ENCODE assay signal across 8 cellular contexts in the genomic region with DNA sequence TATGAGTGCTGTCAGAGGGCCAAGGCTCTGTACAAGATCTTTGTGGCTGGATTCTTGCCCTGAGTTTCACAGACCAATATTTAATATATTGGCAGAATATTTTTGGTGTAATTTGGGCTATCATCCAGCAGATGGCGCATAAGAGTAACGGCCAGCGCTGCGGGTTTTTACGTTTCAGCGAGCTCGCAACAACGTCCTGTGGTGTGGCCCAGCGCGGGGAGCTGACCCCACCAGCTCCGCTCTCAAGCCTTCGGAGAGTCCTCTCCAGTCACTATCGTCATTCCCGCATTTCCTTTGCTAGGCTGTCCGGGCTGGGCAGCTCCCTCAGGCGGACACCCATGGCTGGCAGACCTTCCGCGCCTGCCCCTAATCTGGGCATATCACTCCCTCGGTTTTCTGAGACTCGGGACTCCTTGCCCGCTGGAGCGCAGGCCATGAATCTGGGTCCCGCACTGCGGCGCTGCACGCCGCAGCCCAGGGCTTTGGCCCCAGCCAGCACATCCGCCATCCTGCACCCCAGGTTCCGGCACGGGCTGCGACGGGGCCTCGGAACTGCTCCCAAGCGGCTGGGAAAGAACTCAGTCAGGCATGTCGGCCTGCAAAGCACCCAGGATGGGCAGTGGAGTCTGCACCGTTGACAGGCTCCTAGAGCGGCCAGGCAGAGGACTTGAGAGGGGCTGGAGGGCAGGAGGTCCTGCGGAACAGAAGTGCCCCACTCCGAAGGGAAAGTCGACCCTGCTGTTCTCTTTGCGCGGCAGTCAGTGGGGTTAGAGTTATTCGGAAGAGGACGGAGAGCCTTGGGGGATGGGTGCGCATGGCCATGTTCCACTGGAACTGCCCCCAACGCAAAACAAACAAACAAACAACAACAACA. TPM values are rescaled to one million over a fixed set of nuclear protein-coding genes. Genes with fewer than 3 reads are reported as not detected.
DNase-seq lines count a peak whose midpoint lies in the region; ATAC-seq and TF ChIP-seq lines count a peak whose summit lies in the region.

No MANE protein-coding gene starts in this region.

- peak overlapping the region; percentile 97 for H4K5ac ChIP-seq in IMR-90 (ENCODE audit: low read depth, low read length)

- peaks cover 8% of the 10 kb centered on the region for H3K4me1 ChIP-seq in IMR-90 (ENCODE audit: control insufficient read depth, insufficient read depth, low read length)
- peaks cover 0 to 2% of the 10 kb centered on the region in 2 experiments; a peak in 1 of 4 replicates for H3K4me1 ChIP-seq in SK-N-SH (ENCODE audit: control insufficient read depth in 1 of 2, insufficient read depth in 2 of 2, low read depth in 1 of 2, low read length in 1 of 2)
- peaks cover 12% of the 10 kb centered on the region for H3K4me1 ChIP-seq in suprapubic skin

- dilution Hi-C loops in IMR-90 (cut with HindIII; ENCODE audit: low sequenced_read_pairs, unreplicated experiment): no loop called here

- in situ Hi-C loops in IMR-90 (cut with MboI; ENCODE audit: low sequenced_read_pairs): loop anchor here (5.0 kb wide), 1 partner anchor 39 kb away; no protein-coding TSS in a partner anchor

- H3F3A ChIP-seq in SK-N-SH (replicated peaks; ENCODE audit: insufficient read depth): no peaks in the 10 kb centered on the region

- peak overlapping the region; percentile 79; the same call in 2 of the 3 replicates for H2BK15ac ChIP-seq in IMR-90 (ENCODE audit: low read depth, low read length)

- no peaks in the 10 kb centered on the region for H3K9me2 ChIP-seq in SK-N-SH

- no peaks in the 10 kb centered on the region for H3K79me2 ChIP-seq in SK-N-SH (ENCODE audit: insufficient read depth)

- no peaks in the 10 kb centered on the region for H3K79me1 ChIP-seq in IMR-90 (ENCODE audit: low read depth in 1 of 2, low read length in 2 of 2)

- H3K9me3 ChIP-seq in IMR-90 (ENCODE audit: control insufficient read depth, insufficient read depth, low read length) (no peaks in the 10 kb centered on the region), SK-N-SH (no peaks in the 10 kb centered on the region), suprapubic skin (no peaks in the 10 kb centered on the region)

- no peaks in the 10 kb centered on the region for H3K9me1 ChIP-seq in IMR-90 (ENCODE audit: insufficient read depth, low read length)

- H3K56ac ChIP-seq in IMR-90 (ENCODE audit: extremely low read depth, insufficient read depth, low read length): peak overlapping the region; percentile 41; the same call in 1 of the 2 replicates

- ATAC-seq in IMR-90 (ENCODE audit: low read depth) (peak; percentile 95), Right ventricle myocardium inferior (peak; percentile 93), omental fat pad (ENCODE audit: low FRiP score) (peak; percentile 95)

- WGBS in IMR-90 (ENCODE audit: extremely low coverage in 2 of 2, insufficient read length in 1 of 2), 2 experiments: 6% methylated on average over 18 of the region's 46 CpGs; no CpG with 5 or more reads in 1 of the 2 experiments
- 21% methylated on average over 24 of the region's 46 CpGs for WGBS in SK-N-SH (ENCODE audit: low lambda C conversion rate)
- WGBS in suprapubic skin: 14% methylated on average over 37 of the region's 46 CpGs

- BruUV-seq in IMR-90 (replicated peaks; lab: Mats Ljungman, UMichigan): no TSS peak

- peak overlapping the region; percentile 98 for H2AFZ ChIP-seq in IMR-90 (replicated peaks; ENCODE audit: low read length, poor library complexity)
- H2AFZ ChIP-seq in SK-N-SH (ENCODE audit: low read depth): peak overlapping the region; percentile 90; the same call in 1 of the 2 replicates

- intact Hi-C loops in IMR-90 (cut with micrococcal nuclease): loop anchor here (1.0 to 2.0 kb wide), 3 partner anchors 37 to 409 kb away; no protein-coding TSS in a partner anchor
- intact Hi-C loops in Right ventricle myocardium inferior (cut with DNase I): loop anchor here (1.0 to 10.0 kb wide), 2 partner anchors 37 to 61 kb away; a partner anchor contains a TSS

- H3K4me3 ChIP-seq in IMR-90 (ENCODE audit: insufficient read depth, low read depth, low read length) (peak overlapping the region; percentile 37), SK-N-SH (ENCODE audit: low read depth in 2 of 2, low read length in 1 of 2) (peak overlapping the region; percentile 45 to 77), suprapubic skin (peak overlapping the region; percentile 59)

- POLR2A ChIA-PET in IMR-90 (lab: Charles Lee; ENCODE audit: unreplicated experiment): interaction anchor here (0.7 to 1.0 kb wide), 2 partner anchors 10 to 60 kb away, joined by 4 read pairs; no protein-coding TSS in a partner anchor
- POLR2A ChIA-PET in SK-N-SH (lab: Yijun Ruan, JAX): no interaction called here

- TF ChIP-seq POLR2A in IMR-90 (IDR thresholded peaks at IDR 0.05; ENCODE audit: low read depth, low read length): no peak
- TF ChIP-seq POLR2A in suprapubic skin (IDR thresholded peaks at IDR 0.05): no peak

- peak; percentile 42 to 52 for DNase-seq in NCI-H2081 (lab: John Stamatoyannopoulos, UW)
- no peak for DNase-seq in NCI-H2081 treated with DMSO at 0.1 percent for 48 hours (lab: John Stamatoyannopoulos, UW)
- DNase-seq in IMR-90: peak; percentile 63
- DNase-seq in SK-N-SH: peak; percentile 64
- DNase-seq in activated naive CD4-positive, alpha-beta T cell treated with anti-CD3 and anti-CD28 coated beads, Interleukin-2, amount 50 U/mL, for 16 hours: peak; percentile 46
- DNase-seq in Right ventricle myocardium inferior (ENCODE audit: missing footprints): peak; percentile 87
- DNase-seq in omental fat pad (ENCODE audit: low spot score): peak; percentile 29
- peak; percentile 79 to 87 for DNase-seq in suprapubic skin (ENCODE audit: low spot score in 2 of 2)

- peak overlapping the region; percentile 54 for H2AK5ac ChIP-seq in IMR-90 (ENCODE audit: low read depth, low read length)

- H3K27ac ChIP-seq in IMR-90 (ENCODE audit: insufficient read depth, low read length): peak overlapping the region; percentile 68
- no peak overlapping the region for H3K27ac ChIP-seq in SK-N-SH (ENCODE audit: low read depth in 2 of 2, low read length in 1 of 2)
- H3K27ac ChIP-seq in suprapubic skin: peak overlapping the region; percentile 42

- peak overlapping the region; percentile 90 for H4K91ac ChIP-seq in IMR-90 (ENCODE audit: insufficient read depth, low read depth, low read length)

- peak overlapping the region; percentile 42 to 94 for H4K8ac ChIP-seq in IMR-90 (ENCODE audit: low read depth in 2 of 2, low read length in 2 of 2)

- H2BK120ac ChIP-seq in IMR-90 (ENCODE audit: low read depth, low read length): peak overlapping the region; percentile 98

- CTCF ChIA-PET in IMR-90 (lab: Yijun Ruan, JAX): interaction anchor here (0.6 to 2.6 kb wide), 14 partner anchors 10 to 526 kb away, joined by 3 to 31 read pairs (median 3); a partner anchor contains a TSS
- CTCF ChIA-PET in SK-N-SH (lab: Yijun Ruan, JAX): interaction anchor here (0.5 to 5.0 kb wide), 27 partner anchors 9 to 1334 kb away, joined by 3 to 48 read pairs (median 4); a partner anchor contains a TSS

- H3K18ac ChIP-seq in IMR-90 (ENCODE audit: low read depth, low read length): peak overlapping the region; percentile 85

- peak overlapping the region; percentile 93 for H3K14ac ChIP-seq in IMR-90 (replicated peaks; ENCODE audit: low read depth, low read length)

- peak overlapping the region; percentile 95 for H3K4ac ChIP-seq in IMR-90 (ENCODE audit: low read depth, low read length)

- H3K4me2 ChIP-seq in IMR-90 (ENCODE audit: low read depth, low read length) (peak overlapping the region; percentile 75), SK-N-SH (peak overlapping the region; percentile 98)

- TF ChIP-seq CTCF in IMR-90 (conservative IDR thresholded peaks at IDR 0.05; ENCODE audit: low read depth, low read length) (peak; percentile 75), SK-N-SH (IDR thresholded peaks at IDR 0.05) (peak; percentile 86), omental fat pad (IDR thresholded peaks at IDR 0.05) (peak in 2 of 3 donors; percentile 65 to 69), suprapubic skin (IDR thresholded peaks at IDR 0.05) (peak; percentile 55 to 73)

- H4K20me1 ChIP-seq in IMR-90 (ENCODE audit: insufficient read depth, low read length) (no peaks in the 10 kb centered on the region), SK-N-SH (ENCODE audit: insufficient read depth) (no peaks in the 10 kb centered on the region)

- TF ChIP-seq RAD21 in IMR-90 (IDR thresholded peaks at IDR 0.05; ENCODE audit: low read length): peak; percentile 77
- TF ChIP-seq RAD21 in SK-N-SH (IDR thresholded peaks at IDR 0.05; ENCODE audit: low read length): peak; percentile 58

- peak overlapping the region; percentile 96 for H2BK20ac ChIP-seq in IMR-90 (ENCODE audit: low read depth, low read length)

- TF ChIP-seq EP300 in SK-N-SH (IDR thresholded peaks at IDR 0.05; ENCODE audit: borderline replicate concordance in 1 of 2, low read depth in 1 of 2, low read length in 1 of 2) (no peak), suprapubic skin (IDR thresholded peaks at IDR 0.05) (no peak)

- H3K23ac ChIP-seq in IMR-90 (ENCODE audit: low read depth, low read length): peak overlapping the region; percentile 89; the same call in 1 of the 2 replicates

- H3K27me3 ChIP-seq in IMR-90 (ENCODE audit: control insufficient read depth, insufficient read depth, low read length) (no peaks in the 10 kb centered on the region), SK-N-SH (ENCODE audit: insufficient read depth) (peaks cover 8% of the 10 kb centered on the region; the same call in 1 of the 2 replicates), suprapubic skin (no peaks in the 10 kb centered on the region)

- H3K36me3 ChIP-seq in IMR-90 (ENCODE audit: control insufficient read depth, insufficient read depth, low read length): no peaks in the 10 kb centered on the region
- no peaks in the 10 kb centered on the region for H3K36me3 ChIP-seq in SK-N-SH (replicated peaks in 1 of 2; ENCODE audit: control insufficient read depth in 1 of 2, insufficient read depth in 2 of 2, low read length in 1 of 2)
- H3K36me3 ChIP-seq in suprapubic skin: no peaks in the 10 kb centered on the region

- H3K9ac ChIP-seq in IMR-90 (ENCODE audit: low read depth, low read length) (peak overlapping the region; percentile 56), SK-N-SH (no peak overlapping the region; the same call in 1 of the 2 replicates)

- peak overlapping the region; percentile 78 for H2BK5ac ChIP-seq in IMR-90 (ENCODE audit: low read depth, low read length, poor library complexity, severe bottlenecking)

- H2AK9ac ChIP-seq in IMR-90 (replicated peaks; ENCODE audit: low read depth, low read length, poor library complexity): peak overlapping the region; percentile 86

RNA-seq across cellular contexts. Expression of a gene that starts 18.4 kb away (rescaled TPM):
- 2.5 and 3.2 TPM in 2 replicates for total RNA-seq in IMR-90 (2012; rRNA removed)
- polyA plus RNA-seq in IMR-90 (2012; rRNA removed): 2.8 and 4.1 TPM in 2 replicates
- 1.3 TPM in 2 replicates for polyA plus RNA-seq in IMR-90 (2012; cell fraction: cytosol; rRNA removed)
- 0.23 and 2.8 TPM in 2 replicates for polyA plus RNA-seq in IMR-90 (2012; cell fraction: nucleus; rRNA removed; ENCODE audit: low replicate concordance)
- polyA plus RNA-seq in SK-N-SH (2012; rRNA removed): not detected in 2 replicates
- polyA plus RNA-seq in SK-N-SH (2012; cell fraction: cytosol; rRNA removed): not detected in 2 replicates
- not detected in 2 replicates for polyA plus RNA-seq in SK-N-SH (2012; cell fraction: nucleus; rRNA removed)
- 0.24 TPM for total RNA-seq in Right ventricle myocardium inferior
- 10 to 100 TPM in 2 of 4 donors, under 1 TPM in 1, not detected in 1; 0.19 to 51.2 (median 35.1) TPM for total RNA-seq in omental fat pad
- not detected for total RNA-seq in suprapubic skin

RNA-seq across cellular contexts. Expression of a gene that starts 23.5 kb away (rescaled TPM):
- total RNA-seq in IMR-90 (2012; rRNA removed) (not detected in 2 replicates), Right ventricle myocardium inferior (3.1 TPM), omental fat pad (10 to 100 TPM; 12.6 to 27.6 (median 18.8) TPM), suprapubic skin (1 to 10 TPM; 3.7 to 6.6 (median 4.1) TPM)
- polyA plus RNA-seq in IMR-90 (2012; rRNA removed) (not detected in 2 replicates), SK-N-SH (2012; rRNA removed) (not detected in 2 replicates)
- polyA plus RNA-seq in IMR-90 (2012; cell fraction: cytosol; rRNA removed): not detected in 2 replicates
- not detected in 2 replicates for polyA plus RNA-seq in IMR-90 (2012; cell fraction: nucleus; rRNA removed; ENCODE audit: low replicate concordance)
- polyA plus RNA-seq in SK-N-SH (2012; cell fraction: cytosol; rRNA removed): not detected in 2 replicates
- polyA plus RNA-seq in SK-N-SH (2012; cell fraction: nucleus; rRNA removed): not detected in 2 replicates

RNA-seq across cellular contexts. Expression of a gene that starts 25.3 kb away (rescaled TPM):
- total RNA-seq in IMR-90 (2012; rRNA removed) (2.0 and 3.1 TPM in 2 replicates), Right ventricle myocardium inferior (not detected), omental fat pad (under 1 TPM in 2 of 4 donors, not detected in 2; 0.09 to 0.84 TPM), suprapubic skin (under 1 TPM in 1 of 4 donors, not detected in 3; 0.16 TPM)
- polyA plus RNA-seq in IMR-90 (2012; rRNA removed) (2.4 and 3.6 TPM in 2 replicates), SK-N-SH (2012; rRNA removed) (not detected in 2 replicates)
- 1.8 and 2.8 TPM in 2 replicates for polyA plus RNA-seq in IMR-90 (2012; cell fraction: cytosol; rRNA removed)
- 1.9 and 2.8 TPM in 2 replicates for polyA plus RNA-seq in IMR-90 (2012; cell fraction: nucleus; rRNA removed; ENCODE audit: low replicate concordance)
- polyA plus RNA-seq in SK-N-SH (2012; cell fraction: cytosol; rRNA removed): not detected in 2 replicates
- not detected in 2 replicates for polyA plus RNA-seq in SK-N-SH (2012; cell fraction: nucleus; rRNA removed)

RNA-seq across cellular contexts. Expression of a gene that starts 54.7 kb away (rescaled TPM):
- total RNA-seq in IMR-90 (2012; rRNA removed) (not detected in 2 replicates), Right ventricle myocardium inferior (3.7 TPM), omental fat pad (10 to 100 TPM in 1 of 4 donors, 1 to 10 TPM in 3; 2.3 to 16.7 (median 7.1) TPM), suprapubic skin (1 to 10 TPM in 2 of 4 donors, under 1 TPM in 2; 0.42 to 2.1 (median 1.1) TPM)
- polyA plus RNA-seq in IMR-90 (2012; rRNA removed) (not detected in 2 replicates), SK-N-SH (2012; rRNA removed) (not detected in 2 replicates)
- not detected in 2 replicates for polyA plus RNA-seq in IMR-90 (2012; cell fraction: cytosol; rRNA removed)
- not detected in 2 replicates for polyA plus RNA-seq in IMR-90 (2012; cell fraction: nucleus; rRNA removed; ENCODE audit: low replicate concordance)
- not detected in 2 replicates for polyA plus RNA-seq in SK-N-SH (2012; cell fraction: cytosol; rRNA removed)
- polyA plus RNA-seq in SK-N-SH (2012; cell fraction: nucleus; rRNA removed): not detected in 2 replicates

RNA-seq across cellular contexts. Expression of a gene that starts 59.2 kb away (rescaled TPM):
- total RNA-seq in IMR-90 (2012; rRNA removed) (51.6 and 63.0 TPM in 2 replicates), Right ventricle myocardium inferior (282 TPM), omental fat pad (100 to 1,000 TPM; 165 to 335 (median 268) TPM), suprapubic skin (10 to 100 TPM; 48.7 to 94.6 (median 81.1) TPM)
- polyA plus RNA-seq in IMR-90 (2012; rRNA removed) (75.9 and 93.6 TPM in 2 replicates), SK-N-SH (2012; rRNA removed) (9.2 and 14.3 TPM in 2 replicates)
- polyA plus RNA-seq in IMR-90 (2012; cell fraction: cytosol; rRNA removed): 37.6 and 40.6 TPM in 2 replicates
- polyA plus RNA-seq in IMR-90 (2012; cell fraction: nucleus; rRNA removed; ENCODE audit: low replicate concordance): 45.0 and 217 TPM in 2 replicates
- 12.7 and 14.1 TPM in 2 replicates for polyA plus RNA-seq in SK-N-SH (2012; cell fraction: cytosol; rRNA removed)
- polyA plus RNA-seq in SK-N-SH (2012; cell fraction: nucleus; rRNA removed): 13.4 and 16.8 TPM in 2 replicates

Comparison
In these comparisons a context has a peak if more than half of its experiments do, and no peak if none do; other contexts are left out.
1. H3K27ac ChIP-seq: peak in IMR-90 (single experiment) and suprapubic skin (single experiment); none in SK-N-SH (0 of 2).
2. Peak in every context shown above with its lines, with median percentiles within 50 percentile points of each other: ATAC-seq, H3K4me3 ChIP-seq and CTCF ChIP-seq.